ENCODE assay signal across 18 cellular contexts in the genomic region with DNA sequence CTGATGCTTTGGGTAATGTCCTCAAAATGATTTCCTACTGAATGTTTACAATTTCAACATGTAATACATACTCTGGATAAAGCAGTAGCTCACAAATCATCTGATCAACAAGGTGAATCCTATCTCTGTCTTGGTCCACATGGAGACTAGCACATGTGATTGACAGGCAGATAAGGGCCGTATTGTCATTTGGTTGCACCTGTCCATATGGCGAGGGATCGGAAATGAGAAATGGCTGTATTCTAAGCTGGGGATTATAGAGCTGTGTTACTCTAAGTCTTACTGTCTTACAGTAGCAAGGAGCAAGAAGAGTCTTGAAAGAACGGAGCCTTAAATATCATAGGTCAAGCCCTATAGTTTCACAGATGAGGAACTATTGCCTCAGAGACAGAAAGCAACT.
"Had no signal": no experiment of that assay in that cellular context is flagged by ENCODE, and none has a peak within 500 bp of the region (broad histone marks: within the 10 kb centered on the region; RNA-seq: fewer than 3 reads in every experiment).

No MANE protein-coding gene starts in this region.

- ATAC-seq: activated CD8-positive, alpha-beta memory T cell treated with anti-CD3 and anti-CD28 coated beads, Interleukin-2, amount 10 ng/mL, durations not matched to agents 7 days and 5 days; stimulated activated naive CD8-positive, alpha-beta T cell treated with anti-CD3 and anti-CD28 coated beads, Interleukin-15, amount 100 ng/mL, for 72 hours had no signal

- H3K27me3 ChIP-seq: left lung, upper lobe of left lung had no signal

- H3K36me3 ChIP-seq: left lung, upper lobe of left lung had no signal

- H3K9me3 ChIP-seq: left lung, upper lobe of left lung had no signal

- FAIRE-seq: endothelial cell of umbilical vein had no signal

- H3K4me3 ChIP-seq: left lung, skin epidermis, upper lobe of left lung had no signal

- DNase-seq: activated B cell treated with CpG ODN at 0.5 μM for 24 hours; activated CD4-positive, alpha-beta memory T cell treated with anti-CD3 and anti-CD28 coated beads, Interleukin-2, amount 10 ng/mL, durations not matched to agents 7 days and 5 days; activated CD4-positive, alpha-beta T cell treated with anti-CD3 and anti-CD28 coated beads for 48 hours; activated CD8-positive, alpha-beta memory T cell treated with anti-CD3 and anti-CD28 coated beads, Interleukin-2, amount 10 ng/mL, durations not matched to agents 7 days and 5 days; amniotic stem cell; effector CD8-positive, alpha-beta T cell; foreskin melanocyte; hypothalamus; left lung; midbrain; nephron progenitor cell; nucleus accumbens; stimulated activated CD4-positive, alpha-beta T cell treated with anti-CD3 and anti-CD28 coated beads, Interleukin-15, amount 100 ng/mL, for 24 hours; stimulated activated CD4-positive, alpha-beta T cell treated with anti-CD3 and anti-CD28 coated beads, Interleukin-4, amount 100 ng/mL, for 1 hour; stimulated activated naive CD8-positive, alpha-beta T cell treated with anti-CD3 and anti-CD28 coated beads, Interleukin-15, amount 100 ng/mL, for 72 hours had no signal
